9 cellular contexts compared by ENCODE assay signal in the genomic region with DNA sequence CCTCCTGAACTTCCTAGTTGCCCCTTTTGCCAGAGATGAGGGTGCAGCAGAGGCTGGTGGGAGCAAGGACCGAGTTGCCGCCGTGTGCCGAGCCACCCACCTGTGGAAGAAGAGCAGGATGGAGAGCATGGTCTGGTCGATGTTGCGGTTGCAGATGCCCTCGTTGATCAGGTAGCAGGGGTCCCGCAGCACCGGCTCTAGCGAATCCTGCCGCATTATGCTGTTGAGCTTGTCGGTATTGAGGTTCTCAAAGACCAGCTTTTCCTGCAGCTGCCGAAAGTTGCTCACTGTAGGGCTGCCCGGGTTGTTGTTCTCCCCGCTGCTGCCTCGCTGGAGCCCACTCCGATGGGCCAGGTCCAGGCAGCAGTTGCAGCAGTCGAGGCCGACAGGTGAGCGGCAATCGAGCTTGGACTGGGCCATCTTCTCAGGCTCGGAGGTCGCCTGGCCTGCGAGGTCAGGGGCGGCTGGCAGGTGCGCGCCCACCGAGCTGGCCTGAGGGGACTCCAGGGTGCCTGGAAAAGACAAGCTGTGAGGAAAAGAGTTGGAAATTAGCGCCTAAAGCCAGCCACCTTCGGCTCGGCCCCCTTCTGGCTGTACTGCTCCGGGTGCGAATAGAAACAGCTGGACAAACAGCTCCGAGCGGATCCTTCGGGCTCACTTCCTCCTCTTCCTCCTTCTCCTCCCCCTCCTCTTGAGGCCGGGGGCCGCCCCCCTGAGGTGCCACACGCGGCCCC. TPM values are rescaled to one million over a fixed set of nuclear protein-coding genes. Genes with fewer than 3 reads are reported as not detected.
DNase-seq lines count a peak whose midpoint lies in the region; ATAC-seq, FAIRE-seq and TF ChIP-seq lines count a peak whose summit lies in the region.
"Had no signal": no experiment of that assay in that cellular context is flagged by ENCODE, and none has a peak within 500 bp of the region (broad histone marks: within the 10 kb centered on the region; RNA-seq: fewer than 3 reads in every experiment).

No MANE protein-coding gene starts in this region.

- no peaks in the 10 kb centered on the region for H3K36me3 ChIP-seq in keratinocyte (ENCODE audit: control insufficient read depth in 2 of 2, extremely low read depth in 1 of 2, insufficient read depth in 2 of 2, low read length in 2 of 2)
- no peaks in the 10 kb centered on the region for H3K36me3 ChIP-seq in stomach smooth muscle (ENCODE audit: control insufficient read depth in 2 of 2, insufficient read depth in 2 of 2, low read length in 2 of 2)

- H3K27me3 ChIP-seq in keratinocyte (ENCODE audit: control insufficient read depth, extremely low read depth, insufficient read depth, low read length) (peaks cover 8% of the 10 kb centered on the region), stomach smooth muscle (ENCODE audit: control insufficient read depth in 1 of 2, insufficient read depth in 2 of 2, low read length in 2 of 2) (peaks cover 0 to 12% of the 10 kb centered on the region in 2 donors)

- H2AFZ ChIP-seq in keratinocyte (ENCODE audit: control insufficient read depth, low read length) = peak overlapping the region; percentile 19

- DNase-seq in GM19239 (ENCODE audit: insufficient read length, low spot score) (no peak), keratinocyte (ENCODE audit: low read depth, low spot score) (no peak), NCI-H748 (lab: John Stamatoyannopoulos, UW; ENCODE audit: unreplicated experiment) (no peak), A172 (ENCODE audit: low spot score) (no peak)
- peak; percentile 12 for DNase-seq in activated naive CD8-positive, alpha-beta T cell treated with anti-CD3 and anti-CD28 coated beads for 36 hours
- DNase-seq in NK-92 treated with Interleukin-12 subunit alpha and Interleukin-12 subunit beta, amount 100 ng/mL, for 24 hours (lab: John Stamatoyannopoulos, UW) = no peak

- dilution Hi-C loops in keratinocyte (cut with MboI; ENCODE audit: extremely low pct_ligation_motif_present, low sequenced_read_pairs) = no loop called here

- no peaks in the 10 kb centered on the region for H3K36me3 Mint-ChIP-seq in activated naive CD8-positive, alpha-beta T cell treated with anti-CD3 and anti-CD28 coated beads for 36 hours

- H3K4me3 Mint-ChIP-seq in activated naive CD8-positive, alpha-beta T cell treated with anti-CD3 and anti-CD28 coated beads for 36 hours = peak overlapping the region; percentile 79

- H4K20me1 ChIP-seq in keratinocyte (ENCODE audit: control insufficient read depth, extremely low read depth, insufficient read depth, low read length) = no peaks in the 10 kb centered on the region

- peaks cover 11% of the 10 kb centered on the region for H3K4me1 Mint-ChIP-seq in activated naive CD8-positive, alpha-beta T cell treated with anti-CD3 and anti-CD28 coated beads for 36 hours

- peak overlapping the region; percentile 74 for H3K4me2 ChIP-seq in keratinocyte (ENCODE audit: control insufficient read depth, extremely low read depth, insufficient read depth, low read depth, low read length)

- H3K9ac ChIP-seq in keratinocyte (ENCODE audit: control insufficient read depth, extremely low read depth, insufficient read depth, low read length) = peak overlapping the region; percentile 45
- peak overlapping the region; percentile 53 to 62 for H3K9ac ChIP-seq in stomach smooth muscle (ENCODE audit: low read length in 2 of 2)

- H3K27me3 Mint-ChIP-seq in activated naive CD8-positive, alpha-beta T cell treated with anti-CD3 and anti-CD28 coated beads for 36 hours = no peaks in the 10 kb centered on the region

- no peak overlapping the region for H3K27ac Mint-ChIP-seq in activated naive CD8-positive, alpha-beta T cell treated with anti-CD3 and anti-CD28 coated beads for 36 hours

- no peaks in the 10 kb centered on the region for H3K79me2 ChIP-seq in keratinocyte (ENCODE audit: control insufficient read depth, insufficient read depth, low read length)

- H3K9me3 Mint-ChIP-seq in activated naive CD8-positive, alpha-beta T cell treated with anti-CD3 and anti-CD28 coated beads for 36 hours = no peaks in the 10 kb centered on the region

- no peaks in the 10 kb centered on the region for H3K9me1 ChIP-seq in keratinocyte (ENCODE audit: control insufficient read depth, extremely low read depth, insufficient read depth, low read length)

- ATAC-seq in HG03139 (IDR thresholded peaks at IDR 0.05; ENCODE audit: unreplicated experiment) = peak; percentile 26

- H3K27ac ChIP-seq in keratinocyte (ENCODE audit: control insufficient read depth, insufficient read depth, low read length) (no peak overlapping the region), stomach smooth muscle (ENCODE audit: low read length) (peak overlapping the region; percentile 76)

- FAIRE-seq in GM19239 (lab: Jason Lieb, UNC) = peak; percentile 37
- no peak for FAIRE-seq in keratinocyte (lab: Jason Lieb, UNC)

- H3K9me3 ChIP-seq in keratinocyte (ENCODE audit: control insufficient read depth, low read depth, low read length) (no peaks in the 10 kb centered on the region), stomach smooth muscle (ENCODE audit: control insufficient read depth in 2 of 2, low read length in 2 of 2) (no peaks in the 10 kb centered on the region)

- H3K4me1 ChIP-seq in keratinocyte (ENCODE audit: control insufficient read depth, extremely low read depth, insufficient read depth, low read length) = peaks cover 6% of the 10 kb centered on the region
- peaks cover 16% of the 10 kb centered on the region for H3K4me1 ChIP-seq in stomach smooth muscle (ENCODE audit: control insufficient read depth, insufficient read depth, low read length)

- TF ChIP-seq CTCF in keratinocyte (optimal IDR thresholded peaks at IDR 0.05 in 1 of 3, IDR thresholded peaks at IDR 0.05 in 1 of 3, conservative IDR thresholded peaks at IDR 0.05 in 1 of 3; ENCODE audit: extremely low read depth in 1 of 3, insufficient read depth in 2 of 3, low read length in 3 of 3) = no peak

- H3K4me3 ChIP-seq in keratinocyte (ENCODE audit: control insufficient read depth in 2 of 3, extremely low read depth in 1 of 3, insufficient read depth in 2 of 3, low read depth in 1 of 3, low read length in 3 of 3) (peak overlapping the region; percentile 29 to 57 (median 43)), stomach smooth muscle (ENCODE audit: low read length in 2 of 2) (peak overlapping the region; percentile 70 to 78)

RNA-seq across cellular contexts. Expression of gene TSC22D3, which starts 0.4 kb away (rescaled TPM):
- 10 to 100 TPM; 25.2 to 29.7 TPM for total RNA-seq in activated naive CD8-positive, alpha-beta T cell treated with anti-CD3 and anti-CD28 coated beads for 36 hours
- polyA plus RNA-seq in keratinocyte = 24.6 to 48.5 TPM (median 35.8 TPM) in 3 replicates
- polyA plus RNA-seq in keratinocyte (2011; ENCODE audit: low read depth) = 30.8 TPM
- 23.4 and 26.0 TPM in 2 replicates for polyA plus RNA-seq in keratinocyte (2011; cell fraction: cytosol; rRNA removed)
- polyA plus RNA-seq in keratinocyte (2011; cell fraction: nucleus; rRNA removed) = 34.7 and 43.5 TPM in 2 replicates
- 15.8 and 47.8 TPM in 2 replicates for polyA plus RNA-seq in keratinocyte (2012; ENCODE audit: low replicate concordance)
- polyA minus RNA-seq in keratinocyte = 8.2 to 23.7 TPM (median 22.4 TPM) in 3 replicates
- polyA minus RNA-seq in keratinocyte (2011; cell fraction: cytosol; rRNA and poly(A)+ RNA removed) = 16.7 TPM
- 16.8 and 17.8 TPM in 2 replicates for polyA minus RNA-seq in keratinocyte (2011; cell fraction: nucleus; rRNA and poly(A)+ RNA removed)
- total RNA-seq in A172 (2014; rRNA removed; shearing (Covaris generic)) = 6.9 and 7.7 TPM in 2 replicates

RNA-seq across cellular contexts. Expression of gene NCBP2L, which starts 2.4 kb away (rescaled TPM):
- total RNA-seq in activated naive CD8-positive, alpha-beta T cell treated with anti-CD3 and anti-CD28 coated beads for 36 hours = not detected
- polyA plus RNA-seq in keratinocyte = not detected in 3 replicates
- not detected for polyA plus RNA-seq in keratinocyte (2011; ENCODE audit: low read depth)
- not detected in 2 replicates for polyA plus RNA-seq in keratinocyte (2011; cell fraction: cytosol; rRNA removed)
- polyA plus RNA-seq in keratinocyte (2011; cell fraction: nucleus; rRNA removed) = not detected in 2 replicates
- polyA plus RNA-seq in keratinocyte (2012; ENCODE audit: low replicate concordance) = not detected in 2 replicates
- not detected in 3 replicates for polyA minus RNA-seq in keratinocyte
- not detected for polyA minus RNA-seq in keratinocyte (2011; cell fraction: cytosol; rRNA and poly(A)+ RNA removed)
- not detected in 2 replicates for polyA minus RNA-seq in keratinocyte (2011; cell fraction: nucleus; rRNA and poly(A)+ RNA removed)
- total RNA-seq in A172 (2014; rRNA removed; shearing (Covaris generic)) = not detected in 2 replicates
- total RNA-seq: T-helper 1 cell treated with Interleukin-12 subunit alpha and Interleukin-12 subunit beta and Interleukin-4 antibody, amounts not matched to agents 30 ng/mL and 1 ng/mL, for 36 hours had no signal

RNA-seq across cellular contexts. Expression of gene MID2, which starts 50.5 kb away (rescaled TPM):
- total RNA-seq in activated naive CD8-positive, alpha-beta T cell treated with anti-CD3 and anti-CD28 coated beads for 36 hours = 1 to 10 TPM; 7.6 to 9.3 TPM
- polyA plus RNA-seq in keratinocyte = 8.9 to 9.6 TPM (median 9.4 TPM) in 3 replicates
- polyA plus RNA-seq in keratinocyte (2011; ENCODE audit: low read depth) = 6.4 TPM
- 8.6 and 9.9 TPM in 2 replicates for polyA plus RNA-seq in keratinocyte (2011; cell fraction: cytosol; rRNA removed)
- 8.9 and 11.3 TPM in 2 replicates for polyA plus RNA-seq in keratinocyte (2011; cell fraction: nucleus; rRNA removed)
- polyA plus RNA-seq in keratinocyte (2012; ENCODE audit: low replicate concordance) = 7.7 and 8.8 TPM in 2 replicates
- 46.2 to 74.8 TPM (median 67.5 TPM) in 3 replicates for polyA minus RNA-seq in keratinocyte
- polyA minus RNA-seq in keratinocyte (2011; cell fraction: cytosol; rRNA and poly(A)+ RNA removed) = 26.7 TPM
- 21.4 and 25.5 TPM in 2 replicates for polyA minus RNA-seq in keratinocyte (2011; cell fraction: nucleus; rRNA and poly(A)+ RNA removed)
- total RNA-seq in A172 (2014; rRNA removed; shearing (Covaris generic)) = 5.7 and 6.7 TPM in 2 replicates
